ENCODE assay signal across 18 cellular contexts in the genomic region with DNA sequence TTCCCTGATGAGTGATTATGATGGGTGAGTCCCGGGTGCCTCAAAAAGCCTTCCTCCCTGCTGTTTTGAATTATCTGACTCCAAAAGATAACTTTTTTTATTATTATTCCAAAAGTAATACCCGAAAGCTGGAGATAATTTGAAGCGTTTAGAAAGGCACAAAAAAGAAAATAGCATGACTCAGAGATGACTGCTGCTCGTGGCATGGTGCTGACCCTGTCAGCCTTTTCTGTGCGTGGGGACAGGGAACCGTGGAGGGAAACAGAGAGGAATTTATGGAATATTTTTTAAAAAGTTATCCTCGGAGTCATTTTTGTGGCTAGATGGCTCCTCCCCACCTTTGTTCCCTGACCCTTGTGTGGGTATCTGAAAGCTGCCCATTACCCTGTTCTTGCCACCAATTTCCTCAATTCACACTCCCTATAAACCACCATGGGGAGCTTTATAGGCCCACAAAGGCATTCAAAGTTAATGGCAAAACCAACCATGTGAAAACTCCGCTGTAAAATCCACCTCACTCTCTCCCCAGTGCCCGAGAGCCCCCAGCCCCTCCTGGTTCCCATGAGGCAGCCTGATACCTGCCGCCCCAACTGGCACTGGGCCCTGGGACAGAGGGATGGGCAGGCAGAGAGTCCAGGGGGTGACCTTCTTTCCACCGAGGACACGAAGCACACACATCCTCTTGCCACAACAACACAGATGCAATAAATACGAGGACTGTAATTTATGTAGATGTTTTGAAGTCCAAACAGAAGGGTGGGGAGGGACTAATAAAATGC. TPM values are rescaled to one million over a fixed set of nuclear protein-coding genes. Genes with fewer than 3 reads are reported as not detected.
DNase-seq lines count a peak whose midpoint lies in the region; ATAC-seq and TF ChIP-seq lines count a peak whose summit lies in the region.
"Had no signal": no experiment of that assay in that cellular context is flagged by ENCODE, and none has a peak within 500 bp of the region (broad histone marks: within the 10 kb centered on the region; RNA-seq: fewer than 3 reads in every experiment).

No MANE protein-coding gene starts in this region.

- CTCF ChIA-PET in CD4-positive, alpha-beta T cell (lab: Charles Lee), result no interaction called here

- H3K4me3 ChIP-seq in AG10803 (ENCODE audit: low read length), result no peak overlapping the region
- H3K4me3 ChIP-seq: A549, GM12878 had no signal

- no peak overlapping the region for H3K27ac ChIP-seq in CD4-positive, alpha-beta T cell (ENCODE audit: low read depth, low read length)
- H3K27ac ChIP-seq: A549 had no signal

- POLR2A ChIA-PET in CD4-positive, alpha-beta T cell (lab: Charles Lee), result no interaction called here

- no peak for ATAC-seq in CD4-positive, alpha-beta T cell (ENCODE audit: poor library complexity)
- no peak for ATAC-seq in GM21515 (IDR thresholded peaks at IDR 0.05; ENCODE audit: unreplicated experiment)
- ATAC-seq: A549, GM12878, HepG2 had no signal

- intact Hi-C loops in CD4-positive, alpha-beta T cell (cut with DNase I, micrococcal nuclease), result no loop called here
- intact Hi-C loops in cardiac septum (cut with DNase I), result no loop called here

- H3K27ac Mint-ChIP-seq in CD4-positive, alpha-beta T cell, result no peak overlapping the region

- no peak overlapping the region for H3K4me3 Mint-ChIP-seq in CD4-positive, alpha-beta T cell

- no peaks in the 10 kb centered on the region for H3K9me3 ChIP-seq in CD4-positive, alpha-beta T cell (ENCODE audit: control insufficient read depth, low read length)
- H3K9me3 ChIP-seq: A549, Caco-2 had no signal

- no peaks in the 10 kb centered on the region for H3K4me1 Mint-ChIP-seq in CD4-positive, alpha-beta T cell (ENCODE audit: low read depth)

- H3K27me3 ChIP-seq in CD4-positive, alpha-beta T cell (ENCODE audit: control insufficient read depth, insufficient read depth, low read length), result no peaks in the 10 kb centered on the region

- peaks cover 11% of the 10 kb centered on the region for H3K27me3 Mint-ChIP-seq in CD4-positive, alpha-beta T cell

- H3K9me3 Mint-ChIP-seq in CD4-positive, alpha-beta T cell, result no peaks in the 10 kb centered on the region

- DNase-seq in AG10803 (ENCODE audit: low read depth), result peak; percentile 7
- peak; percentile 16 for DNase-seq in M059J (ENCODE audit: low read depth)
- peak; percentile 23 for DNase-seq in kidney tubule cell (ENCODE audit: low spot score)
- DNase-seq in stromal cell of bone marrow (ENCODE audit: low read depth), result peak; percentile 26
- no peak for DNase-seq in CD4-positive, alpha-beta T cell
- DNase-seq in cardiac septum (ENCODE audit: low spot score), result no peak
- DNase-seq: Caco-2, DMS53, KG1, NCI-H1048, NCI-H524 had no signal

- H3K36me3 Mint-ChIP-seq in CD4-positive, alpha-beta T cell (ENCODE audit: low read depth), result no peaks in the 10 kb centered on the region

- TF ChIP-seq CTCF in AG10803 (conservative IDR thresholded peaks at IDR 0.05; ENCODE audit: low read length), result no peak
- TF ChIP-seq CTCF in CD4-positive, alpha-beta T cell (IDR thresholded peaks at IDR 0.05), result no peak

RNA-seq across cellular contexts. Expression of gene IGSF21, which starts 37.5 kb away (rescaled TPM):
- not detected in 2 replicates for total RNA-seq in M059J (2014; rRNA removed; shearing (Covaris generic))
- not detected for total RNA-seq in CD4-positive, alpha-beta T cell
- total RNA-seq in cardiac septum, result 1.00 TPM
- total RNA-seq: Caco-2, GM12878, H4, HepG2, MCF 10A, SK-MEL-5 had no signal

Comparison
In these comparisons a context has a peak if more than half of its experiments do, and no peak if none do; other contexts are left out.
1. DNase-seq: peak in AG10803 (single experiment), M059J (single experiment), kidney tubule cell (single experiment) and stromal cell of bone marrow (single experiment); none in CD4-positive, alpha-beta T cell (0 of 10) and cardiac septum (single experiment).